In genomic region chr7:3682028-3682712, GRCh38 we compare ENCODE assay signal across 15 cellular contexts.
"Had no signal": no experiment of that assay in that cellular context is flagged by ENCODE, and none has a peak within 500 bp of the region (broad histone marks: within the 10 kb centered on the region; RNA-seq: fewer than 3 reads in every experiment).

No MANE protein-coding gene starts in this region.

- ATAC-seq: gastroesophageal sphincter had no signal

- H3K27ac ChIP-seq: breast epithelium, dorsolateral prefrontal cortex, gastroesophageal sphincter, thyroid gland, uterus had no signal

- DNase-seq: activated B cell treated with CpG ODN at 0.5 μM for 24 hours; activated CD4-positive, alpha-beta T cell treated with anti-CD3 and anti-CD28 coated beads, Interleukin-2, amount 10 ng/mL, durations not matched to agents 24 days and 14 days; activated CD8-positive, alpha-beta memory T cell treated with anti-CD3 and anti-CD28 coated beads for 24 hours; activated naive CD4-positive, alpha-beta T cell treated with anti-CD3 and anti-CD28 coated beads, Interleukin-2, amount 50 U/mL, for 16 hours; activated T-cell treated with anti-CD3 and anti-CD28 coated beads for 4 hours; amniotic stem cell; dorsolateral prefrontal cortex; small intestine; T-helper 2 cell; thyroid gland; uterus had no signal

- H3K27me3 ChIP-seq: breast epithelium, dorsolateral prefrontal cortex, gastroesophageal sphincter, thyroid gland, uterus had no signal

- H3K4me1 ChIP-seq: breast epithelium, gastroesophageal sphincter, thyroid gland, uterus had no signal

- H3K36me3 ChIP-seq: breast epithelium, gastroesophageal sphincter, thyroid gland, uterus had no signal

- FAIRE-seq: small intestine, TTC549 had no signal

- H3K4me3 ChIP-seq: breast epithelium, gastroesophageal sphincter, lung, thyroid gland, uterus had no signal

- H3K9me3 ChIP-seq: breast epithelium, gastroesophageal sphincter, thyroid gland, uterus had no signal
